ENCODE assay signal across 8 cellular contexts in genomic region chr2:101473581-101473910, GRCh38. TPM values are rescaled to one million over a fixed set of nuclear protein-coding genes. Genes with fewer than 3 reads are reported as not detected.
DNase-seq lines count a peak whose midpoint lies in the region; ATAC-seq, FAIRE-seq and TF ChIP-seq lines count a peak whose summit lies in the region.

No MANE protein-coding gene starts in this region.

- peak overlapping the region; percentile 60 for H2AFZ ChIP-seq in GM23338

- no peak for ATAC-seq in GM23338
- peak in 1 of 2 donors; percentile 4 for ATAC-seq in gastrocnemius medialis
- no peak for ATAC-seq in GM21423 (IDR thresholded peaks at IDR 0.05; ENCODE audit: unreplicated experiment)

- H3K27ac Mint-ChIP-seq in GM23338 = no peak overlapping the region
- peak overlapping the region; percentile 85 for H3K27ac Mint-ChIP-seq in activated T-helper 2 cell treated with anti-CD3 and anti-CD28 coated beads, Interferon-gamma antibody, Interleukin-2, Interleukin-4, amounts not matched to agents 10 μg/mL and 5 μg/mL and 100 μg/mL, durations not matched to agents 14 hours and 24 hours and 36 hours

- H3K4me3 ChIP-seq in GM23338 (peak overlapping the region; percentile 65), iPS DF 6.9 (ENCODE audit: low read length) (peak overlapping the region; percentile 40; the same call in 1 of the 2 replicates), gastrocnemius medialis (peak overlapping the region; percentile 51 to 69 (median 58))

- peak overlapping the region; percentile 78 for H3K4me3 Mint-ChIP-seq in GM23338
- H3K4me3 Mint-ChIP-seq in activated T-helper 2 cell treated with anti-CD3 and anti-CD28 coated beads, Interferon-gamma antibody, Interleukin-2, Interleukin-4, amounts not matched to agents 10 μg/mL and 5 μg/mL and 100 μg/mL, durations not matched to agents 14 hours and 24 hours and 36 hours (ENCODE audit: low read depth) = peak overlapping the region; percentile 81

- TF ChIP-seq CTCF in GM23338 (conservative IDR thresholded peaks at IDR 0.05; ENCODE audit: low read depth in 2 of 2) = no peak
- TF ChIP-seq CTCF in gastrocnemius medialis (IDR thresholded peaks at IDR 0.05 in 4 of 5, conservative IDR thresholded peaks at IDR 0.05 in 1 of 5) = no peak

- H3K79me2 ChIP-seq in GM23338 (replicated peaks; ENCODE audit: insufficient read depth) = no peaks in the 10 kb centered on the region

- no CpG with 5 or more reads among the region's 3 CpGs for WGBS in iPS DF 6.9 (ENCODE audit: insufficient coverage, insufficient read length)

- no peaks in the 10 kb centered on the region for H4K20me1 ChIP-seq in GM23338 (replicated peaks; ENCODE audit: insufficient read depth)

- no peak for TF ChIP-seq POLR2A in gastrocnemius medialis (IDR thresholded peaks at IDR 0.05)
- no peak for TF ChIP-seq POLR2A in GM12891 (IDR thresholded peaks at IDR 0.05; ENCODE audit: low read depth, low read length)

- no peaks in the 10 kb centered on the region; the same call in 1 of the 2 replicates for H3K36me3 ChIP-seq in GM23338 (ENCODE audit: insufficient read depth)
- no peaks in the 10 kb centered on the region for H3K36me3 ChIP-seq in iPS DF 6.9 (ENCODE audit: control insufficient read depth, insufficient read depth, low read length)
- H3K36me3 ChIP-seq in gastrocnemius medialis = no peaks in the 10 kb centered on the region

- H3F3A ChIP-seq in GM23338 (replicated peaks; ENCODE audit: low read depth) = 0 out of 2 replicates have a peak, but pooled peaks cover 7% of the 10 kb centered on the region

- H3K9me3 Mint-ChIP-seq in GM23338 = no peaks in the 10 kb centered on the region
- no peaks in the 10 kb centered on the region for H3K9me3 Mint-ChIP-seq in activated T-helper 2 cell treated with anti-CD3 and anti-CD28 coated beads, Interferon-gamma antibody, Interleukin-2, Interleukin-4, amounts not matched to agents 10 μg/mL and 5 μg/mL and 100 μg/mL, durations not matched to agents 14 hours and 24 hours and 36 hours

- H3K4me1 ChIP-seq in GM23338 (ENCODE audit: insufficient read depth) (peaks cover 17% of the 10 kb centered on the region), iPS DF 6.9 (ENCODE audit: control insufficient read depth, insufficient read depth, low read length) (peaks cover 2% of the 10 kb centered on the region), gastrocnemius medialis (peaks cover 0 to 5% of the 10 kb centered on the region in 2 donors)

- peaks cover 15% of the 10 kb centered on the region for H3K4me1 Mint-ChIP-seq in GM23338
- H3K4me1 Mint-ChIP-seq in activated T-helper 2 cell treated with anti-CD3 and anti-CD28 coated beads, Interferon-gamma antibody, Interleukin-2, Interleukin-4, amounts not matched to agents 10 μg/mL and 5 μg/mL and 100 μg/mL, durations not matched to agents 14 hours and 24 hours and 36 hours (ENCODE audit: low read depth) = peaks cover 40% of the 10 kb centered on the region

- in situ Hi-C loops in gastrocnemius medialis (cut with MboI; ENCODE audit: low sequenced_read_pairs in 4 of 4) = no loop called here

- peak overlapping the region; percentile 72 for H3K4me2 ChIP-seq in GM23338

- H3K36me3 Mint-ChIP-seq in GM23338 (ENCODE audit: low read depth) = no peaks in the 10 kb centered on the region
- H3K36me3 Mint-ChIP-seq in activated T-helper 2 cell treated with anti-CD3 and anti-CD28 coated beads, Interferon-gamma antibody, Interleukin-2, Interleukin-4, amounts not matched to agents 10 μg/mL and 5 μg/mL and 100 μg/mL, durations not matched to agents 14 hours and 24 hours and 36 hours (ENCODE audit: low read depth) = no peaks in the 10 kb centered on the region

- H3K9me3 ChIP-seq in iPS DF 6.9 (ENCODE audit: control insufficient read depth, insufficient read depth, low read length) = no peaks in the 10 kb centered on the region
- H3K9me3 ChIP-seq in gastrocnemius medialis = no peaks in the 10 kb centered on the region

- no peak overlapping the region for H3K27ac ChIP-seq in GM23338 (ENCODE audit: low read depth)
- no peak overlapping the region for H3K27ac ChIP-seq in iPS DF 6.9 (ENCODE audit: low read length)
- H3K27ac ChIP-seq in gastrocnemius medialis = peak overlapping the region; percentile 30 to 48 (median 33)

- peaks cover 3% of the 10 kb centered on the region; the same call in 1 of the 2 replicates for H3K27me3 ChIP-seq in GM23338 (ENCODE audit: insufficient read depth)
- no peaks in the 10 kb centered on the region for H3K27me3 ChIP-seq in iPS DF 6.9 (ENCODE audit: control insufficient read depth, insufficient read depth, low read length)
- H3K27me3 ChIP-seq in gastrocnemius medialis = peaks cover 0 to 12% (median 5%) of the 10 kb centered on the region in 3 donors

- H3K9me2 ChIP-seq in GM23338 (ENCODE audit: insufficient read depth) = no peaks in the 10 kb centered on the region

- intact Hi-C loops in activated T-helper 2 cell treated with anti-CD3 and anti-CD28 coated beads, Interferon-gamma antibody, Interleukin-2, Interleukin-4, amounts not matched to agents 10 μg/mL and 5 μg/mL and 100 μg/mL, durations not matched to agents 14 hours and 24 hours and 36 hours (cut with micrococcal nuclease) = loop anchor here (10.0 kb wide), 3 partner anchors 49 to 229 kb away; no protein-coding TSS in a partner anchor
- intact Hi-C loops in gastrocnemius medialis (cut with DNase I; ENCODE audit: low total_unique reads) = no loop called here

- no peak for DNase-seq in GM23338 (ENCODE audit: low spot score)
- DNase-seq in activated T-helper 2 cell treated with anti-CD3 and anti-CD28 coated beads, Interferon-gamma antibody, Interleukin-2, Interleukin-4, amounts not matched to agents 10 μg/mL and 5 μg/mL and 100 μg/mL, durations not matched to agents 14 hours and 24 hours and 36 hours (ENCODE audit: low spot score) = no peak
- no peak for DNase-seq in iPS DF 6.9 (ENCODE audit: low read depth, low spot score)
- no peak for DNase-seq in gastrocnemius medialis
- DNase-seq in T1000 (lab: John Stamatoyannopoulos, UW) = no peak
- no peak for DNase-seq in OCI-M2 (lab: John Stamatoyannopoulos, UW; ENCODE audit: unreplicated experiment)
- no peak for DNase-seq in GM12891 (ENCODE audit: insufficient read length, low spot score)

- peaks cover 12% of the 10 kb centered on the region for H3K27me3 Mint-ChIP-seq in GM23338 (ENCODE audit: insufficient read depth, low read depth, poor library complexity)
- H3K27me3 Mint-ChIP-seq in activated T-helper 2 cell treated with anti-CD3 and anti-CD28 coated beads, Interferon-gamma antibody, Interleukin-2, Interleukin-4, amounts not matched to agents 10 μg/mL and 5 μg/mL and 100 μg/mL, durations not matched to agents 14 hours and 24 hours and 36 hours (ENCODE audit: low read depth) = no peaks in the 10 kb centered on the region

- FAIRE-seq in GM12891 (lab: Jason Lieb, UNC) = no peak

TF ChIP-seq in GM23338, 12 proteins besides CTCF, POLR2A, EP300 and RAD21 (continues in another document):
- TF ChIP-seq ETS1 (IDR thresholded peaks at IDR 0.05) = no peak
- no peak for TF ChIP-seq NANOG (IDR thresholded peaks at IDR 0.05; ENCODE audit: borderline replicate concordance)

TF ChIP-seq in GM12891, 5 proteins besides CTCF, POLR2A, EP300 and RAD21:
- TF ChIP-seq POLR2AphosphoS5 (IDR thresholded peaks at IDR 0.05; ENCODE audit: low read depth, low read length) = no peak
- no peak for TF ChIP-seq SPI1 (IDR thresholded peaks at IDR 0.05; ENCODE audit: low read depth, low read length)
- TF ChIP-seq PAX5 (IDR thresholded peaks at IDR 0.05; ENCODE audit: insufficient read depth, low read length, severe bottlenecking) = no peak
- TF ChIP-seq TAF1 (IDR thresholded peaks at IDR 0.05; ENCODE audit: low read depth, low read length) = no peak
- no peak for TF ChIP-seq POU2F2 (IDR thresholded peaks at IDR 0.05; ENCODE audit: low read depth, low read length)

RNA-seq across cellular contexts. Expression of gene RFX8, which starts 1.4 kb away (rescaled TPM):
- 0.19 and 1.5 TPM in 2 replicates for total RNA-seq in GM23338 (2014; rRNA removed; shearing (Covaris generic))
- polyA plus RNA-seq in GM23338 (2016; fragmentation: Nextera tagmentation; extraction: Ambion mirVana) = 0.49 and 0.65 TPM in 2 replicates
- 1.3 and 1.6 TPM in 2 replicates for total RNA-seq in activated T-helper 2 cell treated with anti-CD3 and anti-CD28 coated beads, Interferon-gamma antibody, Interleukin-2, Interleukin-4, amounts not matched to agents 10 μg/mL and 5 μg/mL and 100 μg/mL, durations not matched to agents 14 hours and 24 hours and 36 hours
- under 1 TPM in 1 of 4 donors, not detected in 3; 0.27 TPM for total RNA-seq in gastrocnemius medialis
- polyA plus RNA-seq in GM12891 (2012; ENCODE audit: low read depth, missing spikeins) = not detected

Comparison
In these comparisons a context has a peak if more than half of its experiments do, and no peak if none do; other contexts are left out.
1. H3K27ac ChIP-seq: peak in gastrocnemius medialis (4 of 4); none in GM23338 (single experiment) and iPS DF 6.9 (single experiment).
2. Peak in every context shown above with its lines, with median percentiles within 50 percentile points of each other: H3K4me3 ChIP-seq.